8 cellular contexts compared by ENCODE assay signal in the genomic region with DNA sequence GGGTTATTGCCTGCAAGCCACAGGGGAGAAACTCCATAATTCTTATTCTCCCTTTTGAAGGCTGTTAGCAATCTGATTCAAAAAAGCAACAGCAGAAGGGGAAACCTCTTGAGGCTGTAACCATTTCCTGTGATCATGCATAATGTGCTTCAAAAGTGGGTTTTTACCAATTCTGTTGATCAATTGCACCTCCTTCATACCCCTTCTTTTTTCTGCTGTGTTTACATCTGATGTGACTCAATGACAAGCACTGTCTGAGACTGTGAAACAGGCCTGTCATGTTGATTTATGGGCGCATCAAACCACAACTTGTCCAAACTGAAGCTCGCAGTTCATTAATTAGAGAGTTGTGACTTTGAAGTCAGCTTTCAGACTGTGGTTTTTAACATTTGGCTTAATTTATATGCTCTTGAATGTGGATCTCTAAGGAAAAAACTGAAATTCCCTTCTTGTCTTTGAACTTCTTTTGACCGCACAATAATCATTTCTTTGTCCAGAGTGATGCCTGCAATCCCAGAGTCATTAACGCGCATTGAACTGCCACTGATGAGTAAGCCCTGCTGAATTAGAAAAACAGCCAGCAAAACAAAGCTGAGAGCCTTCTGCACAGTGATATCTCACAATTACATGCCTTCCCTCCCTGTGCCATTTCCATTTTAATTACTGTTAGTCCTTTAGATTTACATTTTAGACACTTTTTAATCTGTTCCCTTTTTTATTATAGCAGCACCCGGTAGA.
DNase-seq lines count a peak whose midpoint lies in the region; ATAC-seq and TF ChIP-seq lines count a peak whose summit lies in the region.

No MANE protein-coding gene starts in this region.

- no peaks in the 10 kb centered on the region for H3K27me3 Mint-ChIP-seq in activated CD4-positive, alpha-beta T cell treated with anti-CD3 and anti-CD28 coated beads, Interleukin-2, amount 10 ng/mL, durations not matched to agents 24 days and 14 days
- H3K27me3 Mint-ChIP-seq in activated T-helper 2 cell treated with anti-CD3 and anti-CD28 coated beads, Interferon-gamma antibody, Interleukin-2, Interleukin-4, amounts not matched to agents 10 μg/mL and 5 μg/mL and 100 μg/mL, durations not matched to agents 14 hours and 24 hours and 36 hours (ENCODE audit: low read depth): no peaks in the 10 kb centered on the region

- peak; percentile 79 for DNase-seq in activated CD4-positive, alpha-beta T cell treated with anti-CD3 and anti-CD28 coated beads, Interleukin-2, amount 10 ng/mL, durations not matched to agents 24 days and 14 days
- no peak for DNase-seq in activated CD4-positive, alpha-beta T cell treated with anti-CD3 and anti-CD28 coated beads for 4 hours
- no peak for DNase-seq in activated T-helper 2 cell treated with anti-CD3 and anti-CD28 coated beads, Interferon-gamma antibody, Interleukin-2, Interleukin-4, amounts not matched to agents 10 μg/mL and 5 μg/mL and 100 μg/mL, durations not matched to agents 14 hours and 24 hours and 36 hours (ENCODE audit: low spot score)
- DNase-seq in SKM-1 (lab: John Stamatoyannopoulos, UW; ENCODE audit: unreplicated experiment) (no peak), body of pancreas (no peak)
- DNase-seq in activated CD8-positive, alpha-beta memory T cell treated with anti-CD3 and anti-CD28 coated beads, Interleukin-2, amount 50 U/mL, for 48 hours: no peak

- H3K9me3 Mint-ChIP-seq in activated CD4-positive, alpha-beta T cell treated with anti-CD3 and anti-CD28 coated beads, Interleukin-2, amount 10 ng/mL, durations not matched to agents 24 days and 14 days: peaks cover 5% of the 10 kb centered on the region
- H3K9me3 Mint-ChIP-seq in activated T-helper 2 cell treated with anti-CD3 and anti-CD28 coated beads, Interferon-gamma antibody, Interleukin-2, Interleukin-4, amounts not matched to agents 10 μg/mL and 5 μg/mL and 100 μg/mL, durations not matched to agents 14 hours and 24 hours and 36 hours: no peaks in the 10 kb centered on the region

- H3K9ac ChIP-seq in iPS-20b (ENCODE audit: low read depth, low read length): peak overlapping the region; percentile 1; the same call in 1 of the 2 replicates

- ATAC-seq in body of pancreas: no peak

- peak overlapping the region; percentile 46 for H3K4me3 Mint-ChIP-seq in activated CD4-positive, alpha-beta T cell treated with anti-CD3 and anti-CD28 coated beads, Interleukin-2, amount 10 ng/mL, durations not matched to agents 24 days and 14 days
- peak overlapping the region; percentile 2 for H3K4me3 Mint-ChIP-seq in activated T-helper 2 cell treated with anti-CD3 and anti-CD28 coated beads, Interferon-gamma antibody, Interleukin-2, Interleukin-4, amounts not matched to agents 10 μg/mL and 5 μg/mL and 100 μg/mL, durations not matched to agents 14 hours and 24 hours and 36 hours (ENCODE audit: low read depth)

- H3K4me1 ChIP-seq in iPS-20b (ENCODE audit: insufficient read depth, low read length) (peaks cover 90% of the 10 kb centered on the region), body of pancreas (peaks cover 8% of the 10 kb centered on the region)

- H3K9me3 ChIP-seq in iPS-20b (ENCODE audit: insufficient read depth, low read depth, low read length): no peaks in the 10 kb centered on the region
- H3K9me3 ChIP-seq in body of pancreas: no peaks in the 10 kb centered on the region

- intact Hi-C loops in activated CD4-positive, alpha-beta T cell treated with anti-CD3 and anti-CD28 coated beads, Interleukin-2, amount 10 ng/mL, durations not matched to agents 24 days and 14 days (cut with micrococcal nuclease): loop anchor here (1.0 kb wide), 4 partner anchors 13 to 39 kb away; no protein-coding TSS in a partner anchor
- intact Hi-C loops in activated T-helper 2 cell treated with anti-CD3 and anti-CD28 coated beads, Interferon-gamma antibody, Interleukin-2, Interleukin-4, amounts not matched to agents 10 μg/mL and 5 μg/mL and 100 μg/mL, durations not matched to agents 14 hours and 24 hours and 36 hours (cut with micrococcal nuclease): loop anchor here (1.0 kb wide), 3 partner anchors 11 to 40 kb away; no protein-coding TSS in a partner anchor
- intact Hi-C loops in body of pancreas (cut with DNase I): no loop called here

- TF ChIP-seq POLR2A in body of pancreas (IDR thresholded peaks at IDR 0.05): no peak

- TF ChIP-seq CTCF in body of pancreas (IDR thresholded peaks at IDR 0.05): no peak

- 84 to 91% methylated on average over 6 of the region's 6 CpGs for WGBS in body of pancreas, 2 donors

- H3K4me1 Mint-ChIP-seq in activated CD4-positive, alpha-beta T cell treated with anti-CD3 and anti-CD28 coated beads, Interleukin-2, amount 10 ng/mL, durations not matched to agents 24 days and 14 days: peaks cover 75% of the 10 kb centered on the region
- peaks cover 95% of the 10 kb centered on the region for H3K4me1 Mint-ChIP-seq in activated T-helper 2 cell treated with anti-CD3 and anti-CD28 coated beads, Interferon-gamma antibody, Interleukin-2, Interleukin-4, amounts not matched to agents 10 μg/mL and 5 μg/mL and 100 μg/mL, durations not matched to agents 14 hours and 24 hours and 36 hours (ENCODE audit: low read depth)

- H3K36me3 ChIP-seq in iPS-20b (ENCODE audit: insufficient read depth, low read depth, low read length) (peaks cover 9% of the 10 kb centered on the region; the same call in 1 of the 2 replicates), body of pancreas (replicated peaks in 1 of 2; ENCODE audit: insufficient read depth in 1 of 2, low read depth in 2 of 2) (peaks cover 0 to 6% of the 10 kb centered on the region in 2 donors)

- H3K36me3 Mint-ChIP-seq in activated CD4-positive, alpha-beta T cell treated with anti-CD3 and anti-CD28 coated beads, Interleukin-2, amount 10 ng/mL, durations not matched to agents 24 days and 14 days (ENCODE audit: low read depth): peaks cover 89% of the 10 kb centered on the region
- peaks cover 99% of the 10 kb centered on the region for H3K36me3 Mint-ChIP-seq in activated T-helper 2 cell treated with anti-CD3 and anti-CD28 coated beads, Interferon-gamma antibody, Interleukin-2, Interleukin-4, amounts not matched to agents 10 μg/mL and 5 μg/mL and 100 μg/mL, durations not matched to agents 14 hours and 24 hours and 36 hours (ENCODE audit: low read depth)

- H3K27ac ChIP-seq in iPS-20b (ENCODE audit: low read length) (no peak overlapping the region), temporal lobe (ENCODE audit: low read depth, low read length) (peak overlapping the region; percentile 96), body of pancreas (no peak overlapping the region)

- H3K27ac Mint-ChIP-seq in activated CD4-positive, alpha-beta T cell treated with anti-CD3 and anti-CD28 coated beads, Interleukin-2, amount 10 ng/mL, durations not matched to agents 24 days and 14 days: peak overlapping the region; percentile 72
- peak overlapping the region; percentile 86 for H3K27ac Mint-ChIP-seq in activated T-helper 2 cell treated with anti-CD3 and anti-CD28 coated beads, Interferon-gamma antibody, Interleukin-2, Interleukin-4, amounts not matched to agents 10 μg/mL and 5 μg/mL and 100 μg/mL, durations not matched to agents 14 hours and 24 hours and 36 hours

- H3K4me3 ChIP-seq in iPS-20b (ENCODE audit: low read length) (peak overlapping the region; percentile 41; the same call in 1 of the 2 replicates), body of pancreas (no peak overlapping the region)

- H3K27me3 ChIP-seq in iPS-20b (ENCODE audit: insufficient read depth, low read length): no peaks in the 10 kb centered on the region
- no peaks in the 10 kb centered on the region for H3K27me3 ChIP-seq in body of pancreas
